In genomic region chr9:98848450-98849149, GRCh38 we compare ENCODE assay signal across 8 cellular contexts. TPM values are rescaled to one million over a fixed set of nuclear protein-coding genes. Genes with fewer than 3 reads are reported as not detected.
DNase-seq lines count a peak whose midpoint lies in the region; ATAC-seq and TF ChIP-seq lines count a peak whose summit lies in the region.

No MANE protein-coding gene starts in this region.

- peaks cover 0 to 8% (median 2%) of the 10 kb centered on the region in 4 donors for H3K4me1 Mint-ChIP-seq in CD4-positive, alpha-beta memory T cell

- ATAC-seq in GM19452 (IDR thresholded peaks at IDR 0.05; ENCODE audit: unreplicated experiment), result peak; percentile 67

- no peak overlapping the region for H3K27ac ChIP-seq in CD4-positive, alpha-beta memory T cell (ENCODE audit: low read depth, low read length)
- H3K27ac ChIP-seq in OCI-LY1 (ENCODE audit: low read depth, low read length, poor library complexity, severe bottlenecking) (peak overlapping the region; percentile 4), muscle layer of duodenum (ENCODE audit: low read length) (peak overlapping the region; percentile 67)

- no peaks in the 10 kb centered on the region for H3K4me1 ChIP-seq in CD4-positive, alpha-beta memory T cell (ENCODE audit: insufficient read depth, low read length)
- H3K4me1 ChIP-seq in OCI-LY1 (ENCODE audit: insufficient read depth, low read length, severe bottlenecking) (peaks cover 16% of the 10 kb centered on the region), muscle layer of duodenum (ENCODE audit: control insufficient read depth in 1 of 2, insufficient read depth in 2 of 2, low read length in 2 of 2) (no peaks in the 10 kb centered on the region)

- H3K9me3 ChIP-seq in CD4-positive, alpha-beta memory T cell (ENCODE audit: control insufficient read depth in 1 of 2, low read length in 2 of 2), result no peaks in the 10 kb centered on the region
- H3K9me3 ChIP-seq in OCI-LY1 (ENCODE audit: low read length) (no peaks in the 10 kb centered on the region), muscle layer of duodenum (ENCODE audit: control insufficient read depth in 1 of 2, low read length in 2 of 2) (no peaks in the 10 kb centered on the region)

- peak; percentile 51 to 61 (median 58) for DNase-seq in CD4-positive, alpha-beta memory T cell
- peak; percentile 69 for DNase-seq in HS-5 (ENCODE audit: low read depth)
- peak; percentile 69 for DNase-seq in activated T-cell treated with anti-CD3 and anti-CD28 coated beads for 1 hour (ENCODE audit: low read depth)
- peak; percentile 93 for DNase-seq in epithelial cell of proximal tubule (ENCODE audit: low read depth)
- peak; percentile 67 for DNase-seq in stimulated activated CD8-positive, alpha-beta memory T cell treated with anti-CD3 and anti-CD28 coated beads, Interleukin-4, amount 100 ng/mL, for 24 hours (ENCODE audit: low read depth)

- H3K4me3 ChIP-seq in CD4-positive, alpha-beta memory T cell (ENCODE audit: low read length in 2 of 2), result no peak overlapping the region
- no peak overlapping the region for H3K4me3 ChIP-seq in OCI-LY1 (ENCODE audit: low read depth, low read length, poor library complexity, severe bottlenecking)
- peak overlapping the region; percentile 9 for H3K4me3 ChIP-seq in epithelial cell of proximal tubule (ENCODE audit: low read depth, low read length)
- peak overlapping the region; percentile 0 to 36 for H3K4me3 ChIP-seq in muscle layer of duodenum (ENCODE audit: low read depth in 1 of 2, low read length in 2 of 2)

- H3K9me2 ChIP-seq in OCI-LY1 (ENCODE audit: low read depth, low read length), result no peaks in the 10 kb centered on the region

- peak overlapping the region; percentile 12; the same call in 1 of the 2 replicates for H3K9ac ChIP-seq in OCI-LY1 (ENCODE audit: low read length)

- no peaks in the 10 kb centered on the region for H3K27me3 Mint-ChIP-seq in CD4-positive, alpha-beta memory T cell

- CTCF ChIA-PET in CD4-positive, alpha-beta memory T cell (lab: Charles Lee; ENCODE audit: partially characterized antibody), result interaction anchor here (0.6 to 3.5 kb wide), 20 partner anchors 9 to 338 kb away, joined by 3 to 27 read pairs (median 6); partner anchors contain the start of gene GALNT12

- H2AFZ ChIP-seq in OCI-LY1 (ENCODE audit: low read length), result no peak overlapping the region

- peaks cover 4 to 14% of the 10 kb centered on the region in 2 donors for H3K36me3 Mint-ChIP-seq in CD4-positive, alpha-beta memory T cell

- H4K20me1 ChIP-seq in OCI-LY1 (ENCODE audit: insufficient read depth, low read length), result no peaks in the 10 kb centered on the region

- no peak overlapping the region for H3K4me3 Mint-ChIP-seq in CD4-positive, alpha-beta memory T cell

- peak overlapping the region in 3 of 7 donors; percentile 38 to 66 (median 63) for H3K27ac Mint-ChIP-seq in CD4-positive, alpha-beta memory T cell

- intact Hi-C loops in CD4-positive, alpha-beta memory T cell (cut with micrococcal nuclease), result loop anchor here (1.0 kb wide), 1 partner anchor 127 kb away; no protein-coding TSS in a partner anchor

- no peaks in the 10 kb centered on the region for H3K27me3 ChIP-seq in CD4-positive, alpha-beta memory T cell (ENCODE audit: insufficient read depth, low read length)
- H3K27me3 ChIP-seq in OCI-LY1 (ENCODE audit: insufficient read depth, low read length) (no peaks in the 10 kb centered on the region), muscle layer of duodenum (ENCODE audit: low read depth, low read length) (no peaks in the 10 kb centered on the region)

- no peaks in the 10 kb centered on the region for H3F3A ChIP-seq in OCI-LY1 (ENCODE audit: insufficient read depth, low read length)

- POLR2A ChIA-PET in CD4-positive, alpha-beta memory T cell (lab: Charles Lee; ENCODE audit: partially characterized antibody), result no interaction called here

- peak overlapping the region; percentile 25; the same call in 1 of the 2 replicates for H3K4me2 ChIP-seq in OCI-LY1 (ENCODE audit: low read length)

- H3K9me3 Mint-ChIP-seq in CD4-positive, alpha-beta memory T cell, result no peaks in the 10 kb centered on the region

- no peaks in the 10 kb centered on the region for H3K79me2 ChIP-seq in OCI-LY1 (ENCODE audit: insufficient read depth, low read length)

- TF ChIP-seq CTCF in OCI-LY1 (IDR thresholded peaks at IDR 0.05; ENCODE audit: low read length) (peak; percentile 95), epithelial cell of proximal tubule (conservative IDR thresholded peaks at IDR 0.05; ENCODE audit: low read depth, low read length) (peak; percentile 93)

- no peaks in the 10 kb centered on the region for H3K36me3 ChIP-seq in CD4-positive, alpha-beta memory T cell (ENCODE audit: insufficient read depth, low read length)
- peaks cover 11% of the 10 kb centered on the region; the same call in 1 of the 2 replicates for H3K36me3 ChIP-seq in OCI-LY1 (ENCODE audit: insufficient read depth, low read length)
- peaks cover 0 to 13% of the 10 kb centered on the region in 2 donors for H3K36me3 ChIP-seq in muscle layer of duodenum (ENCODE audit: control insufficient read depth in 1 of 2, insufficient read depth in 2 of 2, low read length in 2 of 2)

RNA-seq across cellular contexts. Expression of gene GALNT12, which starts 41.1 kb away (rescaled TPM):
- 10 to 100 TPM; 11.1 to 13.8 TPM for total RNA-seq in CD4-positive, alpha-beta memory T cell
- 1 to 10 TPM; 3.1 to 6.1 TPM for polyA plus RNA-seq in CD4-positive, alpha-beta memory T cell
- 8.8 and 19.5 TPM in 2 replicates for total RNA-seq in epithelial cell of proximal tubule

RNA-seq across cellular contexts. Expression of gene ANKS6, which starts 52.2 kb away (rescaled TPM):
- total RNA-seq in CD4-positive, alpha-beta memory T cell, result 10 to 100 TPM; 10.1 to 12.2 TPM
- polyA plus RNA-seq in CD4-positive, alpha-beta memory T cell, result 1 to 10 TPM; 2.5 to 9.2 TPM
- 23.8 and 28.6 TPM in 2 replicates for total RNA-seq in epithelial cell of proximal tubule

Comparison
In these comparisons a context has a peak if more than half of its experiments do, and no peak if none do; other contexts are left out.
1. H3K4me3 ChIP-seq: peak in epithelial cell of proximal tubule (single experiment) and muscle layer of duodenum (2 of 2); none in CD4-positive, alpha-beta memory T cell (0 of 2) and OCI-LY1 (single experiment).
2. Peak in every context shown above with its lines, with median percentiles within 50 percentile points of each other: DNase-seq.